Comparison of ENCODE assay signal across 8 cellular contexts in the genomic region with DNA sequence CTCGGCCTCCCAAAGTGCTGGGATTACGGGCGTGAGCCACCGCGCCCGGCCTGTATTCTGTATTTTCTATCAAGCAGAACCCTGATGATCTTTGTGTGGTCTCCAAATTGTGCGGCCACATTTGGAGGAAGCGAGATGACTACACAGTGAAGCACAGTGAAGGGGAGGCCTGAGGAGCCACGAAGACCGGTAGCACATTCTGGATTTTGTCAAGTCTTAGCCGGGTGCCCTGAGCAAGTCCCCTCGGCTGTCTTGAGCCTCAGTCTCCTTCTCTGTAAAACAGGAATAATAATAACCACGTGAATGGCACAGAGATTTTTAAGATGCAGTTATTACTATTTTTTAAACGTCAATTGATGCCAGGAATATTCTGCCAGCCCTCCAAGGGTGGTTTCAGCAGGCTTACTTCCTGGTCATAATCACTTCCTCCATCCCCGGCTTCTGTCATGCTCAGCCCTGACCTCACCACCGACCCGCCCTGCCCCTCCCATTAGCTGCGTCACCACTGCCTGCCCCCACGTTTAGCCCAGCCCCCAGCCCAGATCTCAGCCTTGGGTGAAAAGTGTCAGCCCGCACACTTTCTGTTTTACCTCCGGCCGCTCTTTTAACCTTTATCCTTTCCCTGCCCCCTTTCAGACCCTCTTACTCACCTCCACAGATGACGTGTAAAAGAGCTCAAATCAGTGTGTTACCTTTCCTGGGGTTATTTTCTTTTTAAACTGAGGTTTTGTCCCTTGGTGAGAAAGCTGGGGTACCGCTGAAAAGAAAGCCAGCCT. TPM values are rescaled to one million over a fixed set of nuclear protein-coding genes. Genes with fewer than 3 reads are reported as not detected.
DNase-seq lines count a peak whose midpoint lies in the region; ATAC-seq, FAIRE-seq and TF ChIP-seq lines count a peak whose summit lies in the region.

No MANE protein-coding gene starts in this region.

- peaks cover 11% of the 10 kb centered on the region for H3K4me1 ChIP-seq in CD8-positive, alpha-beta memory T cell (ENCODE audit: insufficient read depth, low read length)
- H3K4me1 ChIP-seq in HUES48 (ENCODE audit: control insufficient read depth, insufficient read depth, low read length) = no peaks in the 10 kb centered on the region; the same call in 1 of the 2 replicates
- peaks cover 43% of the 10 kb centered on the region for H3K4me1 ChIP-seq in HepG2 (ENCODE audit: insufficient read depth, low read length)

- peak; percentile 56 to 91 (median 80) for DNase-seq in CD8-positive, alpha-beta memory T cell
- peak; percentile 65 for DNase-seq in activated CD4-positive, alpha-beta T cell treated with anti-CD3 and anti-CD28 coated beads for 1 hour
- peak; percentile 94 for DNase-seq in choroid plexus epithelial cell (ENCODE audit: low read depth)
- peak; percentile 80 for DNase-seq in HepG2 (ENCODE audit: low spot score)
- peak; percentile 82 to 85 for DNase-seq in stimulated activated CD4-positive, alpha-beta T cell treated with anti-CD3 and anti-CD28 coated beads, Interleukin-4, amount 100 ng/mL, for 4 hours
- no peak for DNase-seq in cerebellar cortex (ENCODE audit: low spot score)

- no peaks in the 10 kb centered on the region for H3K9me3 Mint-ChIP-seq in CD8-positive, alpha-beta memory T cell

- H3K9me3 ChIP-seq in CD8-positive, alpha-beta memory T cell (ENCODE audit: low read length) = no peaks in the 10 kb centered on the region
- H3K9me3 ChIP-seq in HUES48 (ENCODE audit: control insufficient read depth, insufficient read depth, low read length) = no peaks in the 10 kb centered on the region
- H3K9me3 ChIP-seq in HepG2 (ENCODE audit: low read length) = peaks cover 9% of the 10 kb centered on the region; the same call in 1 of the 2 replicates

- in situ Hi-C loops in HepG2 (cut with HindIII; ENCODE audit: extremely low pct_ligation_motif_present, low pct_unique_long_range_greater_than_20kb) = no loop called here

- ATAC-seq in GM21447 (IDR thresholded peaks at IDR 0.05; ENCODE audit: unreplicated experiment) (peak; percentile 95), HepG2 (peak; percentile 95)

- peak overlapping the region; percentile 59 for H3K4me3 ChIP-seq in CD8-positive, alpha-beta memory T cell (ENCODE audit: low read length)
- H3K4me3 ChIP-seq in HUES48 (ENCODE audit: low read depth, low read length) = no peak overlapping the region
- peak overlapping the region; percentile 37 for H3K4me3 ChIP-seq in choroid plexus epithelial cell (ENCODE audit: low read depth, low read length)
- peak overlapping the region; percentile 47 to 56 (median 50) for H3K4me3 ChIP-seq in HepG2 (replicated peaks in 1 of 3; ENCODE audit: insufficient read depth in 1 of 3, low read depth in 2 of 3, low read length in 3 of 3)

- no peak overlapping the region for H2AFZ ChIP-seq in HepG2 (ENCODE audit: low read length)

- H4K20me1 ChIP-seq in HepG2 (ENCODE audit: insufficient read depth, low read length) = no peaks in the 10 kb centered on the region

- H3K4me2 ChIP-seq in HepG2 (ENCODE audit: low read depth, low read length) = peak overlapping the region; percentile 79

- TF ChIP-seq CTCF in choroid plexus epithelial cell (conservative IDR thresholded peaks at IDR 0.05; ENCODE audit: low read depth, low read length) (no peak), HepG2 (CRISPR knock-in tag; IDR thresholded peaks at IDR 0.05) (no peak)

- H3K79me2 ChIP-seq in HepG2 (ENCODE audit: insufficient read depth, low read length) = no peaks in the 10 kb centered on the region

- H3K27me3 Mint-ChIP-seq in CD8-positive, alpha-beta memory T cell = no peaks in the 10 kb centered on the region

- H3K9ac ChIP-seq in HUES48 (ENCODE audit: low read depth, low read length) (no peak overlapping the region), HepG2 (ENCODE audit: insufficient read depth, low read depth, low read length) (peak overlapping the region; percentile 73)

- CTCF ChIA-PET in CD8-positive, alpha-beta memory T cell (lab: Charles Lee) = interaction anchor here (0.7 to 1.3 kb wide), 7 partner anchors 18 to 99 kb away, joined by 3 to 5 read pairs (median 3); no protein-coding TSS in a partner anchor
- CTCF ChIA-PET in HepG2 (lab: Yijun Ruan, JAX; ENCODE audit: low intra/inter-chr PET ratio, low total read pairs) = no interaction called here

- H3K27ac Mint-ChIP-seq in CD8-positive, alpha-beta memory T cell = peak overlapping the region; percentile 83 to 97 (median 95)

- H3K4me3 Mint-ChIP-seq in CD8-positive, alpha-beta memory T cell = peak overlapping the region; percentile 13 to 90 (median 81)

- no peaks in the 10 kb centered on the region for H3K36me3 ChIP-seq in CD8-positive, alpha-beta memory T cell (ENCODE audit: insufficient read depth, low read length)
- no peaks in the 10 kb centered on the region for H3K36me3 ChIP-seq in HUES48 (ENCODE audit: control insufficient read depth, insufficient read depth, low read length)
- H3K36me3 ChIP-seq in HepG2 (replicated peaks in 1 of 2; ENCODE audit: control insufficient read depth in 1 of 2, insufficient read depth in 2 of 2, low read length in 2 of 2) = no peaks in the 10 kb centered on the region

- POLR2A ChIA-PET in CD8-positive, alpha-beta memory T cell (lab: Charles Lee) = interaction anchor here (0.6 to 2.3 kb wide), 5 partner anchors 9 to 42 kb away, joined by 5 to 21 read pairs (median 12); a partner anchor contains a TSS
- POLR2A ChIA-PET in HepG2 (lab: Yijun Ruan, JAX) = interaction anchor here (0.6 to 4.6 kb wide), 24 partner anchors 10 to 152 kb away, joined by 3 to 48 read pairs (median 6); a partner anchor contains a TSS

- intact Hi-C loops in HepG2 (cut with micrococcal nuclease; ENCODE audit: unreplicated experiment) = no loop called here

- H3K4me1 Mint-ChIP-seq in CD8-positive, alpha-beta memory T cell = peaks cover 13 to 19% (median 14%) of the 10 kb centered on the region in 3 donors

- TF ChIP-seq EP300 in HepG2 (IDR thresholded peaks at IDR 0.05; ENCODE audit: low read depth in 2 of 2, low read length in 2 of 2) = peak in 1 of 2 experiments; percentile 44; a peak in 1 of 4 replicates
- TF ChIP-seq EP300 in HepG2 (CRISPR knock-in tag; IDR thresholded peaks at IDR 0.05; ENCODE audit: borderline replicate concordance) = no peak

- TSS peak; percentile 98 for BruUV-seq in HepG2 (replicated peaks; lab: Mats Ljungman, UMichigan)

- TF ChIP-seq POLR2A in HepG2 (IDR thresholded peaks at IDR 0.05; ENCODE audit: insufficient read depth in 1 of 2, low read depth in 2 of 2, low read length in 2 of 2) = peak; percentile 20 to 54; a peak in 2 of 4 replicates

- TF ChIP-seq RAD21 in HepG2 (CRISPR knock-in tag; IDR thresholded peaks at IDR 0.05) = no peak

- no peaks in the 10 kb centered on the region for H3K36me3 Mint-ChIP-seq in CD8-positive, alpha-beta memory T cell

- no peaks in the 10 kb centered on the region for H3K27me3 ChIP-seq in CD8-positive, alpha-beta memory T cell (ENCODE audit: insufficient read depth, low read length, poor library complexity, severe bottlenecking)
- H3K27me3 ChIP-seq in HUES48 (ENCODE audit: control insufficient read depth, insufficient read depth, low read length) (no peaks in the 10 kb centered on the region), HepG2 (ENCODE audit: control insufficient read depth in 1 of 2, insufficient read depth in 2 of 2, low read length in 2 of 2) (no peaks in the 10 kb centered on the region)

- WGBS in HepG2 (ENCODE audit: low lambda C conversion rate) = 46% methylated on average over 24 of the region's 24 CpGs

- peak overlapping the region; percentile 76 for H3K27ac ChIP-seq in CD8-positive, alpha-beta memory T cell (ENCODE audit: low read depth, low read length)
- H3K27ac ChIP-seq in HUES48 (ENCODE audit: low read depth, low read length) (peak overlapping the region; percentile 66), HepG2 (ENCODE audit: extremely low read length, insufficient read depth, low read length) (peak overlapping the region; percentile 67)

- FAIRE-seq in HepG2 (lab: Jason Lieb, UNC) = no peak

RNA-seq across cellular contexts. Expression of a gene that starts 27.0 kb away (rescaled TPM):
- total RNA-seq in CD8-positive, alpha-beta memory T cell = 10 to 100 TPM; 39.7 to 39.9 TPM
- polyA plus RNA-seq in CD8-positive, alpha-beta memory T cell = 25.9 TPM
- total RNA-seq in HepG2 (2016; rRNA removed; fragmentation: Illumina TruSeq; extraction: Trizol) = 56.6 and 78.5 TPM in 2 replicates
- total RNA-seq in HepG2 (2016; cell fraction: cytosol; rRNA removed; fragmentation: Illumina TruSeq; extraction: Trizol; ENCODE audit: low read depth) = 56.7 and 59.9 TPM in 2 replicates
- total RNA-seq in HepG2 (2016; cell fraction: insoluble cytoplasmic fraction; rRNA removed; fragmentation: Illumina TruSeq; extraction: Trizol) = 51.2 and 75.8 TPM in 2 replicates
- 144 and 156 TPM in 2 replicates for total RNA-seq in HepG2 (2016; cell fraction: membrane; rRNA removed; fragmentation: Illumina TruSeq; extraction: Trizol)
- 57.0 and 67.0 TPM in 2 replicates for total RNA-seq in HepG2 (2016; cell fraction: nucleus; rRNA removed; fragmentation: Illumina TruSeq; extraction: Trizol)
- polyA plus RNA-seq in HepG2 (2011; rRNA removed) = 184 and 205 TPM in 2 replicates
- 216 and 224 TPM in 2 replicates for polyA plus RNA-seq in HepG2 (2011; cell fraction: cytosol; rRNA removed)
- polyA plus RNA-seq in HepG2 (2011; cell fraction: nucleus; rRNA removed) = 121 and 137 TPM in 2 replicates
- 145 and 175 TPM in 2 replicates for polyA plus RNA-seq in HepG2 (2012)
- polyA plus RNA-seq in HepG2 (2016; cell fraction: cytosol; fragmentation: Illumina TruSeq; extraction: Trizol; ENCODE audit: low read depth) = 87.6 and 105 TPM in 2 replicates
- polyA plus RNA-seq in HepG2 (2016; cell fraction: insoluble cytoplasmic fraction; fragmentation: Illumina TruSeq; extraction: Trizol; ENCODE audit: low read depth) = 71.8 and 81.7 TPM in 2 replicates
- 183 and 185 TPM in 2 replicates for polyA plus RNA-seq in HepG2 (2016; cell fraction: membrane; fragmentation: Illumina TruSeq; extraction: Trizol; ENCODE audit: low read depth)
- polyA plus RNA-seq in HepG2 (2016; cell fraction: nucleus; fragmentation: Illumina TruSeq; extraction: Trizol; ENCODE audit: insufficient read depth, low read depth) = 94.6 and 95.4 TPM in 2 replicates
- 179 and 302 TPM in 2 replicates for polyA minus RNA-seq in HepG2 (2011; rRNA and poly(A)+ RNA removed; ENCODE audit: low replicate concordance)
- polyA minus RNA-seq in HepG2 (2011; cell fraction: cytosol; rRNA and poly(A)+ RNA removed) = 60.3 and 74.0 TPM in 2 replicates
- polyA minus RNA-seq in HepG2 (2011; cell fraction: nucleus; rRNA and poly(A)+ RNA removed) = 85.1 and 89.6 TPM in 2 replicates

RNA-seq across cellular contexts. Expression of a gene that starts 36.1 kb away (rescaled TPM):
- total RNA-seq in CD8-positive, alpha-beta memory T cell = 10 to 100 TPM in 1 of 2 experiments, 1 to 10 TPM in 1; 9.4 to 10.9 TPM
- 1,007 TPM for polyA plus RNA-seq in CD8-positive, alpha-beta memory T cell
- 18.0 and 27.1 TPM in 2 replicates for total RNA-seq in HepG2 (2016; rRNA removed; fragmentation: Illumina TruSeq; extraction: Trizol)
- total RNA-seq in HepG2 (2016; cell fraction: cytosol; rRNA removed; fragmentation: Illumina TruSeq; extraction: Trizol; ENCODE audit: low read depth) = 7.1 and 7.8 TPM in 2 replicates
- total RNA-seq in HepG2 (2016; cell fraction: insoluble cytoplasmic fraction; rRNA removed; fragmentation: Illumina TruSeq; extraction: Trizol) = 15.8 and 29.9 TPM in 2 replicates
- 14.2 and 16.6 TPM in 2 replicates for total RNA-seq in HepG2 (2016; cell fraction: membrane; rRNA removed; fragmentation: Illumina TruSeq; extraction: Trizol)
- 53.7 and 56.5 TPM in 2 replicates for total RNA-seq in HepG2 (2016; cell fraction: nucleus; rRNA removed; fragmentation: Illumina TruSeq; extraction: Trizol)
- polyA plus RNA-seq in HepG2 (2011; rRNA removed) = 55.5 and 79.2 TPM in 2 replicates
- 59.1 and 69.7 TPM in 2 replicates for polyA plus RNA-seq in HepG2 (2011; cell fraction: cytosol; rRNA removed)
- polyA plus RNA-seq in HepG2 (2011; cell fraction: nucleus; rRNA removed) = 85.1 and 113 TPM in 2 replicates
- polyA plus RNA-seq in HepG2 (2012) = 48.1 and 56.6 TPM in 2 replicates
- polyA plus RNA-seq in HepG2 (2016; cell fraction: cytosol; fragmentation: Illumina TruSeq; extraction: Trizol; ENCODE audit: low read depth) = 4.7 and 6.0 TPM in 2 replicates
- polyA plus RNA-seq in HepG2 (2016; cell fraction: insoluble cytoplasmic fraction; fragmentation: Illumina TruSeq; extraction: Trizol; ENCODE audit: low read depth) = 17.2 and 23.0 TPM in 2 replicates
- 9.3 and 9.4 TPM in 2 replicates for polyA plus RNA-seq in HepG2 (2016; cell fraction: membrane; fragmentation: Illumina TruSeq; extraction: Trizol; ENCODE audit: low read depth)
- 63.2 and 85.8 TPM in 2 replicates for polyA plus RNA-seq in HepG2 (2016; cell fraction: nucleus; fragmentation: Illumina TruSeq; extraction: Trizol; ENCODE audit: insufficient read depth, low read depth)
- 142 and 198 TPM in 2 replicates for polyA minus RNA-seq in HepG2 (2011; rRNA and poly(A)+ RNA removed; ENCODE audit: low replicate concordance)
- polyA minus RNA-seq in HepG2 (2011; cell fraction: cytosol; rRNA and poly(A)+ RNA removed) = 72.5 and 80.5 TPM in 2 replicates
- 95.3 and 131 TPM in 2 replicates for polyA minus RNA-seq in HepG2 (2011; cell fraction: nucleus; rRNA and poly(A)+ RNA removed)
